8 cellular contexts compared by ENCODE assay signal in genomic region chrX:101051153-101051548, GRCh38. TPM values are rescaled to one million over a fixed set of nuclear protein-coding genes. Genes with fewer than 3 reads are reported as not detected.
DNase-seq lines count a peak whose midpoint lies in the region; ATAC-seq and TF ChIP-seq lines count a peak whose summit lies in the region.

No MANE protein-coding gene starts in this region.

- DNase-seq in activated CD4-positive, alpha-beta T cell treated with anti-CD3 and anti-CD28 coated beads for 48 hours, result peak; percentile 3
- DNase-seq in activated CD4-positive, alpha-beta T cell treated with anti-CD3 and anti-CD28 coated beads for 1 hour, result no peak
- DNase-seq in activated gamma-delta T cell (lab: John Stamatoyannopoulos, UW) (no peak), glomerular visceral epithelial cell (ENCODE audit: extremely low spot score) (no peak)

- H3K36me3 ChIP-seq in KMS-11 (ENCODE audit: insufficient read depth) (no peaks in the 10 kb centered on the region), ectodermal cell (ENCODE audit: control insufficient read depth, insufficient read depth, low read length) (no peaks in the 10 kb centered on the region), neutrophil (no peaks in the 10 kb centered on the region)

- H3K4me2 ChIP-seq in KMS-11, result peak overlapping the region; percentile 56

- no peaks in the 10 kb centered on the region for H3K79me2 ChIP-seq in KMS-11 (ENCODE audit: insufficient read depth, low read depth)

- WGBS in ectodermal cell, 2 experiments, result 30 to 35% methylated on average over 5 of the region's 5 CpGs

- H3K4me3 ChIP-seq in KMS-11 (IDR thresholded peaks at IDR 0.05; ENCODE audit: insufficient read depth, low read depth, low read length), result no peak overlapping the region
- peak overlapping the region; percentile 60 for H3K4me3 ChIP-seq in ectodermal cell (ENCODE audit: insufficient read depth, low read depth, low read length)
- peak overlapping the region; percentile 63 to 82 for H3K4me3 ChIP-seq in neutrophil (ENCODE audit: low read depth in 1 of 2, low read length in 1 of 2)

- H3K27me3 ChIP-seq in KMS-11 (ENCODE audit: insufficient read depth, low read depth) (no peaks in the 10 kb centered on the region), ectodermal cell (ENCODE audit: control insufficient read depth, insufficient read depth, low read length, poor library complexity, severe bottlenecking) (no peaks in the 10 kb centered on the region), neutrophil (no peaks in the 10 kb centered on the region)

- H3K4me1 ChIP-seq in KMS-11 (ENCODE audit: low read depth, poor library complexity, severe bottlenecking) (no peaks in the 10 kb centered on the region), ectodermal cell (ENCODE audit: control insufficient read depth, insufficient read depth, low read length) (no peaks in the 10 kb centered on the region), neutrophil (ENCODE audit: control insufficient read depth in 1 of 2, insufficient read depth in 1 of 2, low read depth in 1 of 2, low read length in 1 of 2) (peaks cover 0 to 11% of the 10 kb centered on the region in 2 experiments)

- TF ChIP-seq CTCF in KMS-11 (conservative IDR thresholded peaks at IDR 0.05; ENCODE audit: low read depth, low read length) (no peak), neutrophil (IDR thresholded peaks at IDR 0.05) (no peak)

- peak overlapping the region; percentile 83 for H3K27ac ChIP-seq in KMS-11
- H3K27ac ChIP-seq in ectodermal cell (ENCODE audit: insufficient read depth, low read depth, low read length, poor library complexity, severe bottlenecking), result no peak overlapping the region
- H3K27ac ChIP-seq in neutrophil, result peak overlapping the region; percentile 90

- H3K9ac ChIP-seq in KMS-11, result peak overlapping the region; percentile 83

- no peak for ATAC-seq in HG03442 (IDR thresholded peaks at IDR 0.05; ENCODE audit: unreplicated experiment)

- no peaks in the 10 kb centered on the region for H3K9me3 ChIP-seq in ectodermal cell (ENCODE audit: control insufficient read depth, low read length)
- no peaks in the 10 kb centered on the region for H3K9me3 ChIP-seq in neutrophil

- H4K20me1 ChIP-seq in KMS-11 (ENCODE audit: insufficient read depth), result no peaks in the 10 kb centered on the region

- H2AFZ ChIP-seq in KMS-11 (ENCODE audit: low read depth), result peak overlapping the region; percentile 77

RNA-seq across cellular contexts. Expression of gene TRMT2B, which starts 0.8 kb away (rescaled TPM):
- polyA plus RNA-seq in ectodermal cell (2013, experiment 1 of 4), result 11.4 TPM
- 14.3 TPM for polyA plus RNA-seq in ectodermal cell (2013, experiment 2 of 4)
- polyA plus RNA-seq in ectodermal cell (2013, experiment 3 of 4), result 9.6 TPM
- polyA plus RNA-seq in ectodermal cell (2013, experiment 4 of 4), result 10.2 TPM

RNA-seq across cellular contexts. Expression of gene TMEM35A, which starts 27.5 kb away (rescaled TPM):
- polyA plus RNA-seq in ectodermal cell (2013, experiment 1 of 4), result 18.0 TPM
- 20.1 TPM for polyA plus RNA-seq in ectodermal cell (2013, experiment 2 of 4)
- polyA plus RNA-seq in ectodermal cell (2013, experiment 3 of 4), result 15.3 TPM
- 18.6 TPM for polyA plus RNA-seq in ectodermal cell (2013, experiment 4 of 4)

RNA-seq across cellular contexts. Expression of gene CENPI, which starts 46.9 kb away (rescaled TPM):
- 24.7 TPM for polyA plus RNA-seq in ectodermal cell (2013, experiment 1 of 4)
- 23.6 TPM for polyA plus RNA-seq in ectodermal cell (2013, experiment 2 of 4)
- polyA plus RNA-seq in ectodermal cell (2013, experiment 3 of 4), result 19.2 TPM
- 15.6 TPM for polyA plus RNA-seq in ectodermal cell (2013, experiment 4 of 4)
